15 cellular contexts compared by ENCODE assay signal in genomic region chr2:7026740-7027139, GRCh38.
DNase-seq lines count a peak whose midpoint lies in the region; ATAC-seq and TF ChIP-seq lines count a peak whose summit lies in the region.
"Had no signal": no experiment of that assay in that cellular context is flagged by ENCODE, and none has a peak within 500 bp of the region (broad histone marks: within the 10 kb centered on the region; RNA-seq: fewer than 3 reads in every experiment).

No MANE protein-coding gene starts in this region.

- H3K9me3 Mint-ChIP-seq in stimulated activated effector memory CD8-positive, alpha-beta T cell treated with anti-CD3 and anti-CD28 coated beads, Interleukin-12 subunit alpha, Interleukin-12 subunit beta, amount 100 ng/mL, for 72 hours: no peaks in the 10 kb centered on the region
- H3K9me3 Mint-ChIP-seq in activated CD8-positive, alpha-beta T cell treated with anti-CD3 and anti-CD28 coated beads for 36 hours: no peaks in the 10 kb centered on the region
- H3K9me3 Mint-ChIP-seq: activated T-helper 1 cell treated with anti-CD3 and anti-CD28 coated beads, Interleukin-12 subunit alpha, Interleukin-12 subunit beta, Interleukin-2, Interleukin-4 antibody, amounts not matched to agents 30 ng/mL and 10 ng/mL and 1 ng/mL, durations not matched to agents 14 hours and 24 hours and 36 hours; CD8-positive, alpha-beta T cell had no signal

- CTCF ChIA-PET in activated CD8-positive, alpha-beta T cell treated with anti-CD3 and anti-CD28 coated beads for 36 hours (lab: Charles Lee): interaction anchor here (1.5 to 1.9 kb wide), 2 partner anchors 10 to 201 kb away, joined by 4 to 5 read pairs; no protein-coding TSS in a partner anchor

- H3K27ac Mint-ChIP-seq in stimulated activated effector memory CD8-positive, alpha-beta T cell treated with anti-CD3 and anti-CD28 coated beads, Interleukin-12 subunit alpha, Interleukin-12 subunit beta, amount 100 ng/mL, for 72 hours: peak overlapping the region; percentile 32
- no peak overlapping the region for H3K27ac Mint-ChIP-seq in activated CD8-positive, alpha-beta T cell treated with anti-CD3 and anti-CD28 coated beads for 36 hours
- H3K27ac Mint-ChIP-seq: activated T-helper 1 cell treated with anti-CD3 and anti-CD28 coated beads, Interleukin-12 subunit alpha, Interleukin-12 subunit beta, Interleukin-2, Interleukin-4 antibody, amounts not matched to agents 30 ng/mL and 10 ng/mL and 1 ng/mL, durations not matched to agents 14 hours and 24 hours and 36 hours; CD8-positive, alpha-beta T cell had no signal

- intact Hi-C loops in activated CD8-positive, alpha-beta T cell treated with anti-CD3 and anti-CD28 coated beads for 36 hours (cut with micrococcal nuclease): no loop called here

- H3K4me3 Mint-ChIP-seq in stimulated activated effector memory CD8-positive, alpha-beta T cell treated with anti-CD3 and anti-CD28 coated beads, Interleukin-12 subunit alpha, Interleukin-12 subunit beta, amount 100 ng/mL, for 72 hours: no peak overlapping the region
- H3K4me3 Mint-ChIP-seq in activated CD8-positive, alpha-beta T cell treated with anti-CD3 and anti-CD28 coated beads for 36 hours: no peak overlapping the region
- H3K4me3 Mint-ChIP-seq: activated T-helper 1 cell treated with anti-CD3 and anti-CD28 coated beads, Interleukin-12 subunit alpha, Interleukin-12 subunit beta, Interleukin-2, Interleukin-4 antibody, amounts not matched to agents 30 ng/mL and 10 ng/mL and 1 ng/mL, durations not matched to agents 14 hours and 24 hours and 36 hours; CD8-positive, alpha-beta T cell had no signal

- POLR2A ChIA-PET in activated CD8-positive, alpha-beta T cell treated with anti-CD3 and anti-CD28 coated beads for 36 hours (lab: Charles Lee): no interaction called here

- no peak for TF ChIP-seq CTCF in activated CD8-positive, alpha-beta T cell treated with anti-CD3 and anti-CD28 coated beads for 36 hours (IDR thresholded peaks at IDR 0.05)

- ATAC-seq in stimulated activated effector memory CD8-positive, alpha-beta T cell treated with anti-CD3 and anti-CD28 coated beads, Interleukin-12 subunit alpha, Interleukin-12 subunit beta, amount 100 ng/mL, for 72 hours: no peak
- ATAC-seq in HG03159 (IDR thresholded peaks at IDR 0.05; ENCODE audit: unreplicated experiment): no peak
- ATAC-seq in activated CD8-positive, alpha-beta T cell treated with anti-CD3 and anti-CD28 coated beads for 36 hours: no peak
- ATAC-seq: CD8-positive, alpha-beta T cell had no signal

- peaks cover 63% of the 10 kb centered on the region for H3K36me3 Mint-ChIP-seq in stimulated activated effector memory CD8-positive, alpha-beta T cell treated with anti-CD3 and anti-CD28 coated beads, Interleukin-12 subunit alpha, Interleukin-12 subunit beta, amount 100 ng/mL, for 72 hours
- peaks cover 28% of the 10 kb centered on the region for H3K36me3 Mint-ChIP-seq in activated CD8-positive, alpha-beta T cell treated with anti-CD3 and anti-CD28 coated beads for 36 hours (ENCODE audit: low read depth)

- H3K4me1 Mint-ChIP-seq in stimulated activated effector memory CD8-positive, alpha-beta T cell treated with anti-CD3 and anti-CD28 coated beads, Interleukin-12 subunit alpha, Interleukin-12 subunit beta, amount 100 ng/mL, for 72 hours: peaks cover 14% of the 10 kb centered on the region
- H3K4me1 Mint-ChIP-seq in activated CD8-positive, alpha-beta T cell treated with anti-CD3 and anti-CD28 coated beads for 36 hours (ENCODE audit: low read depth): no peaks in the 10 kb centered on the region

- H3K27me3 Mint-ChIP-seq in activated CD8-positive, alpha-beta T cell treated with anti-CD3 and anti-CD28 coated beads for 36 hours: no peaks in the 10 kb centered on the region

- DNase-seq in NCI-H2227 (lab: John Stamatoyannopoulos, UW; ENCODE audit: unreplicated experiment): peak; percentile 41
- no peak for DNase-seq in NCI-H2227 treated with DMSO at 0.1 percent for 48 hours (lab: John Stamatoyannopoulos, UW)
- DNase-seq in SHP77 (lab: John Stamatoyannopoulos, UW): peak; percentile 77 to 81
- DNase-seq in left kidney (ENCODE audit: low read depth, low spot score): peak; percentile 97
- DNase-seq in stimulated activated effector memory CD8-positive, alpha-beta T cell treated with anti-CD3 and anti-CD28 coated beads, Interleukin-12 subunit alpha, Interleukin-12 subunit beta, amount 100 ng/mL, for 72 hours (ENCODE audit: low spot score in 2 of 2): no peak
- no peak for DNase-seq in kidney tubule cell (ENCODE audit: low spot score)
- DNase-seq in activated CD8-positive, alpha-beta T cell treated with anti-CD3 and anti-CD28 coated beads for 36 hours: no peak
- DNase-seq: activated CD4-positive, alpha-beta T cell treated with anti-CD3 and anti-CD28 coated beads for 4 hours; CD8-positive, alpha-beta T cell; effector CD8-positive, alpha-beta T cell; GF-D8; HCEC 1CT; T-helper 2 cell had no signal

Comparison
In these comparisons a context has a peak if more than half of its experiments do, and no peak if none do; other contexts are left out.
1. DNase-seq: peak in NCI-H2227 (single experiment), SHP77 (2 of 2) and left kidney (single experiment); none in NCI-H2227 treated with DMSO at 0.1 percent for 48 hours (single experiment), stimulated activated effector memory CD8-positive, alpha-beta T cell treated with anti-CD3 and anti-CD28 coated beads, Interleukin-12 subunit alpha, Interleukin-12 subunit beta, amount 100 ng/mL, for 72 hours (0 of 2), kidney tubule cell (single experiment) and activated CD8-positive, alpha-beta T cell treated with anti-CD3 and anti-CD28 coated beads for 36 hours (single experiment).